8 cellular contexts compared by ENCODE assay signal in the genomic region with DNA sequence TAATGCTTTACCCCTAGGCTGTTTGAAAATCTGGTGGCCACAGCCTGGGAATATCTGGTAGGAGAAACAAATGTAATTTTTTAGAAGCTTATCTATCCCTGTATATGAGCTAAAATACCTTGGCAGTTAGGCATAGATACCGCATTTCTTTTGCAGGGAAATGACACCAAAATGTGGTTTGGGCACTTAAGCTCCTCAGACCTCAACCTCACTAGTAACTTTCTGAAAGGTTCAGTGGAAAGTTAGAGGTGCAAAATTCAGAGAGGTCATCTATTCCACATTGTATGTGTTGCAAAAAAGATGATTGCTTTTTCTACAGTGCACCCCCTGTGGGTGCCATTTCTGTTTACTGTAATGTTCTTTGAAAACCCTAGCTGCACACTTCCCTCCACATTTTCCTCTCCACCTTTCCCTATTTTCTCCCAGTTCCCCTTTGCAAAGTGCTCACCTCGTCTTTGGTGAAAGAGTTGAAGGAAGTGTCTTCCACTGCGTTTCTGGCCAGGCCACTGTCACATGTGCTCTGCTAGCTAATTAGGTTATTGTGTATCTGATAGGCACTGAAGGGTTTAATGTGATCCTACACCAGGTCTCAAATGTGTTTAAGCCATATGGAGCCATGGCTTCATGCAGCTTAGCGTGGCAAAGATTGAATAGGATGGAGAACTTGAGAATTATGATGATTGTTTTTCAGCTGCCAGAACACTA. TPM values are rescaled to one million over a fixed set of nuclear protein-coding genes. Genes with fewer than 3 reads are reported as not detected.
DNase-seq lines count a peak whose midpoint lies in the region; ATAC-seq and TF ChIP-seq lines count a peak whose summit lies in the region.

No MANE protein-coding gene starts in this region.

- H3K27me3 ChIP-seq in BE2C = no peaks in the 10 kb centered on the region
- no peaks in the 10 kb centered on the region for H3K27me3 ChIP-seq in HUES48 (ENCODE audit: control insufficient read depth, insufficient read depth, low read length)
- no peaks in the 10 kb centered on the region for H3K27me3 ChIP-seq in foreskin keratinocyte
- H3K27me3 ChIP-seq in spleen (replicated peaks in 1 of 7) = no peaks in the 10 kb centered on the region

- WGBS in spleen, 5 donors = 10 to 14% (median 11%) methylated on average over 4 of the region's 4 CpGs

- H3K36me3 ChIP-seq in BE2C (peaks cover 4% of the 10 kb centered on the region), HUES48 (ENCODE audit: control insufficient read depth, insufficient read depth, low read length) (peaks cover 30% of the 10 kb centered on the region), spleen (peaks cover 0 to 17% (median 2%) of the 10 kb centered on the region in 6 donors)

- H3K4me3 ChIP-seq in BE2C (ENCODE audit: low read depth, low read length) (peak overlapping the region; percentile 81), HUES48 (ENCODE audit: low read depth, low read length) (peak overlapping the region; percentile 83), spleen (peak overlapping the region; percentile 78 to 98 (median 92))

- peak overlapping the region; percentile 98 for H3K27ac Mint-ChIP-seq in T-helper 2 cell treated with Interferon-gamma antibody and Interleukin-4, amounts not matched to agents 5 μg/mL and 100 μg/mL, for 36 hours

- peaks cover 5% of the 10 kb centered on the region for H3K27me3 Mint-ChIP-seq in T-helper 2 cell treated with Interferon-gamma antibody and Interleukin-4, amounts not matched to agents 5 μg/mL and 100 μg/mL, for 36 hours (ENCODE audit: low read depth)

- ATAC-seq in foreskin keratinocyte = no peak

- H3K9ac ChIP-seq in HUES48 (ENCODE audit: low read depth, low read length) = peak overlapping the region; percentile 84

- H3K27ac ChIP-seq in HUES48 (ENCODE audit: low read depth, low read length) (peak overlapping the region; percentile 91), foreskin keratinocyte (peak overlapping the region; percentile 49), spleen (peak overlapping the region in 7 of 8 donors; percentile 89 to 97 (median 94))

- H3K36me3 Mint-ChIP-seq in T-helper 2 cell treated with Interferon-gamma antibody and Interleukin-4, amounts not matched to agents 5 μg/mL and 100 μg/mL, for 36 hours (ENCODE audit: low read depth) = peaks cover 42% of the 10 kb centered on the region

- H3K4me1 ChIP-seq in BE2C (no peaks in the 10 kb centered on the region), HUES48 (ENCODE audit: control insufficient read depth, insufficient read depth, low read length) (peaks cover 26% of the 10 kb centered on the region), foreskin keratinocyte (no peaks in the 10 kb centered on the region), spleen (peaks cover 44 to 79% (median 68%) of the 10 kb centered on the region in 6 donors)

- peaks cover 53% of the 10 kb centered on the region for H3K4me1 Mint-ChIP-seq in T-helper 2 cell treated with Interferon-gamma antibody and Interleukin-4, amounts not matched to agents 5 μg/mL and 100 μg/mL, for 36 hours (ENCODE audit: low read depth)

- DNase-seq in BE2C (peak; percentile 51), foreskin keratinocyte (no peak), spleen (no peak), AG08395 (ENCODE audit: low spot score) (no peak), DMS53 treated with DMSO at 0.1 percent for 48 hours (lab: John Stamatoyannopoulos, UW; ENCODE audit: unreplicated experiment) (no peak)
- no peak for DNase-seq in T-helper 2 cell treated with Interferon-gamma antibody and Interleukin-4, amounts not matched to agents 5 μg/mL and 100 μg/mL, for 36 hours (ENCODE audit: low spot score)
- DNase-seq in stimulated activated CD4-positive, alpha-beta T cell treated with anti-CD3 and anti-CD28 coated beads, Interleukin-1b, Interleukin-23, amount 100 ng/mL, for 48 hours = no peak

- no peak for TF ChIP-seq CTCF in BE2C (IDR thresholded peaks at IDR 0.05; ENCODE audit: low read depth, low read length)
- TF ChIP-seq CTCF in foreskin keratinocyte (conservative IDR thresholded peaks at IDR 0.05) = peak; percentile 12
- TF ChIP-seq CTCF in spleen (IDR thresholded peaks at IDR 0.05 in 8 of 11, conservative IDR thresholded peaks at IDR 0.05 in 3 of 11) = no peak

- no peak for TF ChIP-seq POLR2A in spleen (IDR thresholded peaks at IDR 0.05)

- no peaks in the 10 kb centered on the region for H3K9me3 ChIP-seq in BE2C
- H3K9me3 ChIP-seq in HUES48 (ENCODE audit: control insufficient read depth, insufficient read depth, low read length) = no peaks in the 10 kb centered on the region
- H3K9me3 ChIP-seq in spleen = no peaks in the 10 kb centered on the region

- H3K4me3 Mint-ChIP-seq in T-helper 2 cell treated with Interferon-gamma antibody and Interleukin-4, amounts not matched to agents 5 μg/mL and 100 μg/mL, for 36 hours = peak overlapping the region; percentile 88

- intact Hi-C loops in spleen (cut with DNase I; ENCODE audit: low total_unique reads) = no loop called here

- H3K9me3 Mint-ChIP-seq in T-helper 2 cell treated with Interferon-gamma antibody and Interleukin-4, amounts not matched to agents 5 μg/mL and 100 μg/mL, for 36 hours = no peaks in the 10 kb centered on the region

RNA-seq across cellular contexts. Expression of a gene that starts 1.3 kb away (rescaled TPM):
- polyA plus RNA-seq in BE2C (2012; ENCODE audit: insufficient read depth, insufficient read length, low read depth) = 31.2 TPM
- total RNA-seq in foreskin keratinocyte (27.9 and 30.8 TPM in 2 replicates), spleen (10 to 100 TPM; 55.5 to 93.7 (median 67.5) TPM)
- polyA plus RNA-seq in foreskin keratinocyte (10.5 and 13.0 TPM in 2 replicates), spleen (10 to 100 TPM; 21.0 to 28.2 (median 27.9) TPM)
